ENCODE assay signal across 8 cellular contexts in genomic region chr6:138404666-138405337, GRCh38. TPM values are rescaled to one million over a fixed set of nuclear protein-coding genes. Genes with fewer than 3 reads are reported as not detected.
DNase-seq lines count a peak whose midpoint lies in the region; ATAC-seq, FAIRE-seq and TF ChIP-seq lines count a peak whose summit lies in the region.

No MANE protein-coding gene starts in this region.

- TF ChIP-seq RAD21 in K562 (CRISPR knock-in tag; conservative IDR thresholded peaks at IDR 0.05 in 1 of 2, IDR thresholded peaks at IDR 0.05 in 1 of 2): no peak

- H3K9me3 ChIP-seq in OCI-LY3 (ENCODE audit: insufficient read depth, low read length): no peaks in the 10 kb centered on the region
- no peaks in the 10 kb centered on the region for H3K9me3 ChIP-seq in K562 (replicated peaks; ENCODE audit: control insufficient read depth, insufficient read depth, low read depth, low read length)
- no peaks in the 10 kb centered on the region for H3K9me3 ChIP-seq in iPS-20b (ENCODE audit: insufficient read depth, low read depth, low read length)

- peak; percentile 51 for FAIRE-seq in K562 (lab: Jason Lieb, UNC)

- in situ Hi-C loops in K562 (cut with MboI): no loop called here

- DNase-seq in NCI-H1417 (lab: John Stamatoyannopoulos, UW): peak; percentile 33 to 46 (median 34)
- no peak for DNase-seq in NCI-H1417 treated with DMSO at 0.1 percent for 48 hours (lab: John Stamatoyannopoulos, UW)
- peak; percentile 54 to 59 (median 56) for DNase-seq in K562 (ENCODE audit: extremely low read depth in 1 of 4, low spot score in 3 of 4)
- peak; percentile 9 to 11 for DNase-seq in stimulated activated CD4-positive, alpha-beta T cell treated with anti-CD3 and anti-CD28 coated beads, Interleukin-4, amount 100 ng/mL, for 4 hours

- intact Hi-C loops in K562 (cut with micrococcal nuclease): loop anchor here (5.0 kb wide), 3 partner anchors 118 to 403 kb away; no protein-coding TSS in a partner anchor

- TF ChIP-seq EP300 in K562 (IDR thresholded peaks at IDR 0.05; ENCODE audit: low read length): no peak

- peaks cover 5% of the 10 kb centered on the region; the same call in 1 of the 2 replicates for H3K4me1 ChIP-seq in OCI-LY3 (ENCODE audit: low read length)
- peaks cover 10 to 23% of the 10 kb centered on the region in 2 experiments for H3K4me1 ChIP-seq in K562 (replicated peaks in 1 of 2; ENCODE audit: control insufficient read depth in 2 of 2, insufficient read depth in 2 of 2, low read length in 2 of 2)
- no peaks in the 10 kb centered on the region for H3K4me1 ChIP-seq in iPS-20b (ENCODE audit: insufficient read depth, low read length)

- no peak for TF ChIP-seq POLR2A in K562 (conservative IDR thresholded peaks at IDR 0.05)

- 3% methylated on average over 34 of the region's 35 CpGs for whole genome bisulfite sequencing in K562 (ENCODE audit: insufficient coverage, low coverage, missing lambda C conversion rate)

- CTCF ChIA-PET in K562 (lab: Yijun Ruan, JAX; ENCODE audit: low intra/inter-chr PET ratio): no interaction called here

- peak overlapping the region; percentile 43 for H3K27ac ChIP-seq in OCI-LY3 (ENCODE audit: low read length)
- peak overlapping the region; percentile 63 for H3K27ac ChIP-seq in K562 (ENCODE audit: extremely low read depth, low read depth, low read length)
- H3K27ac ChIP-seq in iPS-20b (ENCODE audit: low read length): no peak overlapping the region

- H4K20me1 ChIP-seq in OCI-LY3 (ENCODE audit: insufficient read depth, low read length) (no peaks in the 10 kb centered on the region), K562 (replicated peaks; ENCODE audit: control insufficient read depth, insufficient read depth, low read length) (no peaks in the 10 kb centered on the region)

- H3K36me3 ChIP-seq in OCI-LY3 (replicated peaks; ENCODE audit: low read depth, low read length): peaks cover 17% of the 10 kb centered on the region
- H3K36me3 ChIP-seq in K562 (ENCODE audit: control insufficient read depth, insufficient read depth, low read length): peaks cover 41% of the 10 kb centered on the region
- H3K36me3 ChIP-seq in iPS-20b (ENCODE audit: insufficient read depth, low read depth, low read length): peaks cover 40% of the 10 kb centered on the region

- POLR2A ChIA-PET in K562 (lab: Yijun Ruan, JAX): interaction anchor here (0.6 to 1.0 kb wide), 5 partner anchors 11 to 933 kb away, joined by 3 to 4 read pairs (median 3); no protein-coding TSS in a partner anchor

- peak overlapping the region; percentile 84 for H2AFZ ChIP-seq in OCI-LY3 (ENCODE audit: low read depth, low read length)
- H2AFZ ChIP-seq in K562 (ENCODE audit: low read depth, low read length): peak overlapping the region; percentile 85

- BruUV-seq in K562 (replicated peaks; lab: Mats Ljungman, UMichigan): TSS peak; percentile 48

- peak; percentile 21 for ATAC-seq in K562
- no peak for ATAC-seq in GM18861 (IDR thresholded peaks at IDR 0.05; ENCODE audit: unreplicated experiment)
- no peak for ATAC-seq in GM21576 (IDR thresholded peaks at IDR 0.05; ENCODE audit: unreplicated experiment)

- H3K27me3 ChIP-seq in OCI-LY3 (ENCODE audit: low read depth, low read length) (no peaks in the 10 kb centered on the region), K562 (ENCODE audit: control insufficient read depth in 2 of 2, insufficient read depth in 2 of 2, low read length in 2 of 2) (no peaks in the 10 kb centered on the region), iPS-20b (ENCODE audit: insufficient read depth, low read length) (no peaks in the 10 kb centered on the region; the same call in 1 of the 2 replicates)

- TF ChIP-seq CTCF in OCI-LY3 (IDR thresholded peaks at IDR 0.05; ENCODE audit: low read depth, low read length) (no peak), K562 (IDR thresholded peaks at IDR 0.05 in 2 of 3, conservative IDR thresholded peaks at IDR 0.05 in 1 of 3; ENCODE audit: insufficient read depth in 2 of 3, low read depth in 1 of 3, low read length in 3 of 3) (no peak)

- H3K4me3 ChIP-seq in OCI-LY3 (ENCODE audit: low read length) (peak overlapping the region; percentile 97), K562 (peak overlapping the region; percentile 58), iPS-20b (ENCODE audit: low read length) (peak overlapping the region; percentile 96)

- H3K79me2 ChIP-seq in OCI-LY3 (ENCODE audit: low read length): no peaks in the 10 kb centered on the region
- peaks cover 11% of the 10 kb centered on the region; the same call in 2 of the 3 replicates for H3K79me2 ChIP-seq in K562 (ENCODE audit: control insufficient read depth, insufficient read depth, low read length)

- peak overlapping the region; percentile 95 for H3K9ac ChIP-seq in OCI-LY3 (ENCODE audit: low read length)
- peak overlapping the region; percentile 91 to 94 for H3K9ac ChIP-seq in K562 (ENCODE audit: insufficient read depth in 1 of 2, low read depth in 2 of 2, low read length in 2 of 2)
- H3K9ac ChIP-seq in iPS-20b (ENCODE audit: low read depth, low read length): peak overlapping the region; percentile 89

- H3K9me1 ChIP-seq in K562 (ENCODE audit: control insufficient read depth, insufficient read depth, low read length): no peaks in the 10 kb centered on the region

- H3K4me2 ChIP-seq in OCI-LY3 (ENCODE audit: low read length) (peak overlapping the region; percentile 89), K562 (ENCODE audit: insufficient read depth, low read length) (peak overlapping the region; percentile 92)

TF ChIP-seq in K562, 482 proteins besides CTCF, POLR2A, EP300 and RAD21 (continues in another document):
- TF ChIP-seq ASH1L (IDR thresholded peaks at IDR 0.05; ENCODE audit: borderline replicate concordance, low read depth, partially characterized antibody): no peak
- TF ChIP-seq, protein P1, sequence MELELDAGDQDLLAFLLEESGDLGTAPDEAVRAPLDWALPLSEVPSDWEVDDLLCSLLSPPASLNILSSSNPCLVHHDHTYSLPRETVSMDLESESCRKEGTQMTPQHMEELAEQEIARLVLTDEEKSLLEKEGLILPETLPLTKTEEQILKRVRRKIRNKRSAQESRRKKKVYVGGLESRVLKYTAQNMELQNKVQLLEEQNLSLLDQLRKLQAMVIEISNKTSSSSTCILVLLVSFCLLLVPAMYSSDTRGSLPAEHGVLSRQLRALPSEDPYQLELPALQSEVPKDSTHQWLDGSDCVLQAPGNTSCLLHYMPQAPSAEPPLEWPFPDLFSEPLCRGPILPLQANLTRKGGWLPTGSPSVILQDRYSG (tag; conservative IDR thresholded peaks at IDR 0.05; ENCODE audit: low read depth): no peak
- TF ChIP-seq PHF20 (IDR thresholded peaks at IDR 0.05; ENCODE audit: partially characterized antibody): no peak
- 0 out of 2 replicates have a peak, but pooled peaks have one; percentile 25 for TF ChIP-seq ZNF224 (CRISPR knock-in tag; IDR thresholded peaks at IDR 0.05)
- TF ChIP-seq GABPB2 (CRISPR knock-in tag; conservative IDR thresholded peaks at IDR 0.05): no peak
- no peak for TF ChIP-seq STAT5B (CRISPR knock-in tag; IDR thresholded peaks at IDR 0.05)
- no peak for TF ChIP-seq PRPF4 (IDR thresholded peaks at IDR 0.05; ENCODE audit: insufficient read depth, low read depth, low read length, poor library complexity, severe bottlenecking)
- no peak for TF ChIP-seq ZSCAN29 (IDR thresholded peaks at IDR 0.05)
- no peak for TF ChIP-seq ZNF561 (CRISPR knock-in tag; conservative IDR thresholded peaks at IDR 0.05)
- TF ChIP-seq CEBPG (CRISPR knock-in tag; IDR thresholded peaks at IDR 0.05): no peak
- TF ChIP-seq CEBPG (tag; conservative IDR thresholded peaks at IDR 0.05 in 1 of 2, IDR thresholded peaks at IDR 0.05 in 1 of 2): 0 out of 4 replicates have a peak, but pooled peaks of 1 of the 2 experiments have one; percentile 8
- peak; percentile 43 for TF ChIP-seq CHD1 (IDR thresholded peaks at IDR 0.05; ENCODE audit: low read length)
- TF ChIP-seq FOXJ3 (CRISPR knock-in tag; IDR thresholded peaks at IDR 0.05): no peak
- TF ChIP-seq TBP (optimal IDR thresholded peaks at IDR 0.05; ENCODE audit: low read depth, low read length): no peak

RNA-seq across cellular contexts. Expression of gene HEBP2, which starts 0.8 kb away (rescaled TPM):
- total RNA-seq in K562 (2011; cell fraction: chromatin; rRNA removed; ENCODE audit: low replicate concordance): 3.8 and 7.0 TPM in 2 replicates
- total RNA-seq in K562 (2011; cell fraction: nucleolus; rRNA removed): 2.6 and 2.8 TPM in 2 replicates
- total RNA-seq in K562 (2011; cell fraction: nucleoplasm; rRNA removed): 5.9 and 6.8 TPM in 2 replicates
- total RNA-seq in K562 (2014; rRNA removed) (62.9 and 64.7 TPM in 2 replicates), K562 (2014; rRNA removed; fragmentation: Illumina TruSeq; extraction: Trizol) (38.8 and 40.8 TPM in 2 replicates), K562 (2015; rRNA removed; fragmentation: Illumina TruSeq; extraction: Trizol) (17.0 and 17.9 TPM in 2 replicates), K562 (2021) (63.7 and 64.7 TPM in 2 replicates)
- polyA plus RNA-seq in K562 (2011; rRNA removed) (30.9 and 36.9 TPM in 2 replicates), K562 (2014; fragmentation: Illumina TruSeq; extraction: Trizol) (11.6 and 12.4 TPM in 2 replicates), K562 (2014; fragmentation: Nextera tagmentation; extraction: Ambion mirVana) (10 to 100 TPM in 1 of 2 experiments, 1 to 10 TPM in 1; 8.5 to 14.5 TPM), K562 (2014; rRNA removed) (45.4 and 46.6 TPM in 2 replicates)
- polyA plus RNA-seq in K562 (2011; cell fraction: cytosol; rRNA removed): 7.4 and 33.2 TPM in 2 replicates
- polyA plus RNA-seq in K562 (2011; cell fraction: nucleus; rRNA removed): 7.2 and 7.6 TPM in 2 replicates
- 44.8 and 49.3 TPM in 2 replicates for polyA plus RNA-seq in K562 (2012)
- 6.0 and 7.6 TPM in 2 replicates for polyA minus RNA-seq in K562 (2011; rRNA and poly(A)+ RNA removed)
- polyA minus RNA-seq in K562 (2011; cell fraction: cytosol; rRNA and poly(A)+ RNA removed): 2.9 and 6.4 TPM in 2 replicates
- 2.3 and 4.7 TPM in 2 replicates for polyA minus RNA-seq in K562 (2011; cell fraction: nucleus; rRNA and poly(A)+ RNA removed)

RNA-seq across cellular contexts. Expression of gene SMIM28, which starts 27.1 kb away (rescaled TPM):
- not detected in 2 replicates for total RNA-seq in K562 (2011; cell fraction: chromatin; rRNA removed; ENCODE audit: low replicate concordance)
- not detected in 2 replicates for total RNA-seq in K562 (2011; cell fraction: nucleolus; rRNA removed)
- total RNA-seq in K562 (2011; cell fraction: nucleoplasm; rRNA removed): not detected in 2 replicates
- not detected in 2 replicates for total RNA-seq in K562 (2014; rRNA removed)
- not detected in 2 replicates for total RNA-seq in K562 (2014; rRNA removed; fragmentation: Illumina TruSeq; extraction: Trizol)
- total RNA-seq in K562 (2015; rRNA removed; fragmentation: Illumina TruSeq; extraction: Trizol): not detected in 2 replicates
- total RNA-seq in K562 (2021): not detected in 2 replicates
- polyA plus RNA-seq in K562 (2011; rRNA removed): not detected in 2 replicates
- polyA plus RNA-seq in K562 (2011; cell fraction: cytosol; rRNA removed): not detected in 2 replicates
- polyA plus RNA-seq in K562 (2011; cell fraction: nucleus; rRNA removed): not detected in 2 replicates
- not detected in 2 replicates for polyA plus RNA-seq in K562 (2012)
- not detected in 2 replicates for polyA plus RNA-seq in K562 (2014; fragmentation: Illumina TruSeq; extraction: Trizol)
- not detected for polyA plus RNA-seq in K562 (2014; fragmentation: Nextera tagmentation; extraction: Ambion mirVana)
- polyA plus RNA-seq in K562 (2014; rRNA removed): not detected in 2 replicates
- not detected in 2 replicates for polyA minus RNA-seq in K562 (2011; rRNA and poly(A)+ RNA removed)
- polyA minus RNA-seq in K562 (2011; cell fraction: cytosol; rRNA and poly(A)+ RNA removed): not detected in 2 replicates
- polyA minus RNA-seq in K562 (2011; cell fraction: nucleus; rRNA and poly(A)+ RNA removed): not detected in 2 replicates
